In the genomic region with DNA sequence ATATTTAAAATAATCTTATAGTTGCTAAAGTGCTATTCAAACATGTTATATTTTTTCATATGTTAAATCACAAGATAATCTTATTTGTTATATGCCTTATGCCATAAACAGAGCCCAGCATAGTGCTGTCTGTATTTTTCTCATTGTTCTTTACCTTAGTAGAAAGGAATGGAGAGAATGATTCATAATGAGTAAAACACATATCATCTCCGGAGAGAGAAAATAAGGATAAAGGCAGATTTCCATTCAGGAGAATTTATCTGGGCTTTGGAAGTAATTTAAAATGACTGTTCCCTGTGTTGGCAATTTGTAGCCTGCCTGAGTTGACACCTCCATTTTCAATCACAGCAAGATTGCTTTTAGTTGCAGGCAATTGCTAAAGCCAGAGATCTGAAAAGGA, we compare ENCODE assay signal across 23 cellular contexts. TPM values are rescaled to one million over a fixed set of nuclear protein-coding genes. Genes with fewer than 3 reads are reported as not detected.
DNase-seq lines count a peak whose midpoint lies in the region; ATAC-seq, FAIRE-seq and TF ChIP-seq lines count a peak whose summit lies in the region.
"Had no signal": no experiment of that assay in that cellular context is flagged by ENCODE, and none has a peak within 500 bp of the region (broad histone marks: within the 10 kb centered on the region; RNA-seq: fewer than 3 reads in every experiment).

No MANE protein-coding gene starts in this region.

- in situ Hi-C loops in astrocyte of the spinal cord (cut with HindIII; ENCODE audit: low sequenced_read_pairs): no loop called here

- TF ChIP-seq CTCF in astrocyte of the spinal cord (IDR thresholded peaks at IDR 0.05; ENCODE audit: low read depth, low read length): no peak
- TF ChIP-seq CTCF in keratinocyte (optimal IDR thresholded peaks at IDR 0.05 in 1 of 3, IDR thresholded peaks at IDR 0.05 in 1 of 3, conservative IDR thresholded peaks at IDR 0.05 in 1 of 3; ENCODE audit: extremely low read depth in 1 of 3, insufficient read depth in 2 of 3, low read length in 3 of 3): no peak

- H3K4me2 ChIP-seq in keratinocyte (ENCODE audit: control insufficient read depth, extremely low read depth, insufficient read depth, low read depth, low read length): no peak overlapping the region
- H3K4me2 ChIP-seq: A549; BLaER1 treated with 17β-estradiol and CSF1 and Interleukin-3, amounts not matched to agents 10 nM and 100 nM had no signal

- no peaks in the 10 kb centered on the region for H3K36me3 ChIP-seq in keratinocyte (ENCODE audit: control insufficient read depth in 2 of 2, extremely low read depth in 1 of 2, insufficient read depth in 2 of 2, low read length in 2 of 2)
- no peaks in the 10 kb centered on the region for H3K36me3 ChIP-seq in aorta (ENCODE audit: control insufficient read depth in 1 of 2, insufficient read depth in 2 of 2, low read length in 1 of 2)
- H3K36me3 ChIP-seq: BLaER1 treated with 17β-estradiol and CSF1 and Interleukin-3, amounts not matched to agents 10 nM and 100 nM; SJCRH30 had no signal

- no peaks in the 10 kb centered on the region for H4K20me1 ChIP-seq in keratinocyte (ENCODE audit: control insufficient read depth, extremely low read depth, insufficient read depth, low read length)
- H4K20me1 ChIP-seq: BLaER1 treated with 17β-estradiol and CSF1 and Interleukin-3, amounts not matched to agents 10 nM and 100 nM had no signal

- no peaks in the 10 kb centered on the region for H3K9me1 ChIP-seq in keratinocyte (ENCODE audit: control insufficient read depth, extremely low read depth, insufficient read depth, low read length)

- H3K4me1 ChIP-seq in keratinocyte (ENCODE audit: control insufficient read depth, extremely low read depth, insufficient read depth, low read length): peaks cover 3% of the 10 kb centered on the region
- H3K4me1 ChIP-seq in aorta (ENCODE audit: control insufficient read depth in 1 of 2, insufficient read depth in 2 of 2, low read length in 2 of 2): no peaks in the 10 kb centered on the region
- H3K4me1 ChIP-seq: A549; BLaER1 treated with 17β-estradiol and CSF1 and Interleukin-3, amounts not matched to agents 10 nM and 100 nM; SJCRH30 had no signal

- no peaks in the 10 kb centered on the region for H3K9me3 ChIP-seq in keratinocyte (ENCODE audit: control insufficient read depth, low read depth, low read length)
- H3K9me3 ChIP-seq in aorta (ENCODE audit: control insufficient read depth, low read length): peaks cover 3% of the 10 kb centered on the region
- H3K9me3 ChIP-seq: SJCRH30 had no signal

- peak; percentile 2 for DNase-seq in ELR (ENCODE audit: low read depth)
- DNase-seq in NCI-H226: peak; percentile 55
- DNase-seq in astrocyte of the spinal cord (ENCODE audit: low read depth, low spot score): peak; percentile 14
- no peak for DNase-seq in keratinocyte (ENCODE audit: low read depth, low spot score)
- DNase-seq in ureter (ENCODE audit: low spot score): no peak
- no peak for DNase-seq in effector CD4-positive, alpha-beta T cell
- no peak for DNase-seq in aorta
- DNase-seq: Calu3; CD8-positive, alpha-beta T cell; EL; H7; Karpas-422; MM.1S; NCI-H1105; NCI-H1694; NCI-H2227 treated with DMSO at 0.1 percent for 48 hours; NCI-H524; SJCRH30 had no signal

- FAIRE-seq in keratinocyte (lab: Jason Lieb, UNC): peak; percentile 86
- FAIRE-seq: A549, GM12892, GM18507 had no signal

- 80 to 83% methylated on average over 1 of the region's 1 CpG for WGBS in aorta, 2 donors

- ATAC-seq in aorta (ENCODE audit: low FRiP score) (no peak), GM21447 (IDR thresholded peaks at IDR 0.05; ENCODE audit: unreplicated experiment) (no peak)
- ATAC-seq: A549; CD8-positive, alpha-beta T cell had no signal

- no peak overlapping the region for H3K4me3 ChIP-seq in astrocyte of the spinal cord (ENCODE audit: low read depth, low read length)
- H3K4me3 ChIP-seq in keratinocyte (ENCODE audit: control insufficient read depth in 2 of 3, extremely low read depth in 1 of 3, insufficient read depth in 2 of 3, low read depth in 1 of 3, low read length in 3 of 3): no peak overlapping the region
- no peak overlapping the region for H3K4me3 ChIP-seq in aorta (ENCODE audit: low read length in 2 of 2)
- H3K4me3 ChIP-seq: A549; BLaER1 treated with 17β-estradiol and CSF1 and Interleukin-3, amounts not matched to agents 10 nM and 100 nM; SJCRH30 had no signal

- dilution Hi-C loops in keratinocyte (cut with MboI; ENCODE audit: extremely low pct_ligation_motif_present, low sequenced_read_pairs): no loop called here

- no peaks in the 10 kb centered on the region for H3K79me2 ChIP-seq in keratinocyte (ENCODE audit: control insufficient read depth, insufficient read depth, low read length)

- no peak overlapping the region for H3K9ac ChIP-seq in keratinocyte (ENCODE audit: control insufficient read depth, extremely low read depth, insufficient read depth, low read length)
- H3K9ac ChIP-seq: BLaER1 treated with 17β-estradiol and CSF1 and Interleukin-3, amounts not matched to agents 10 nM and 100 nM had no signal

- intact Hi-C loops in aorta (cut with DNase I): no loop called here

- H3K27ac ChIP-seq in keratinocyte (ENCODE audit: control insufficient read depth, insufficient read depth, low read length) (no peak overlapping the region), aorta (ENCODE audit: low read depth in 1 of 2, low read length in 2 of 2) (no peak overlapping the region)
- H3K27ac ChIP-seq: A549; BLaER1 treated with 17β-estradiol and CSF1 and Interleukin-3, amounts not matched to agents 10 nM and 100 nM; SJCRH30 had no signal

- no peak overlapping the region for H2AFZ ChIP-seq in keratinocyte (ENCODE audit: control insufficient read depth, low read length)

- H3K27me3 ChIP-seq in keratinocyte (ENCODE audit: control insufficient read depth, extremely low read depth, insufficient read depth, low read length) (no peaks in the 10 kb centered on the region), aorta (ENCODE audit: control insufficient read depth in 1 of 2, insufficient read depth in 2 of 2, low read length in 1 of 2) (no peaks in the 10 kb centered on the region)
- H3K27me3 ChIP-seq: BLaER1 treated with 17β-estradiol and CSF1 and Interleukin-3, amounts not matched to agents 10 nM and 100 nM; SJCRH30 had no signal

RNA-seq across cellular contexts. Expression of a gene that starts 30.2 kb away (rescaled TPM):
- polyA plus RNA-seq in keratinocyte (1.3 to 1.8 TPM (median 1.6 TPM) in 3 replicates), aorta (10 to 100 TPM in 1 of 2 donors, under 1 TPM in 1; 0.61 to 23.2 TPM)
- 1.4 TPM for polyA plus RNA-seq in keratinocyte (2011; ENCODE audit: low read depth)
- 1.4 and 2.4 TPM in 2 replicates for polyA plus RNA-seq in keratinocyte (2011; cell fraction: cytosol; rRNA removed)
- 1.4 and 1.9 TPM in 2 replicates for polyA plus RNA-seq in keratinocyte (2011; cell fraction: nucleus; rRNA removed)
- 0.48 and 0.87 TPM in 2 replicates for polyA plus RNA-seq in keratinocyte (2012; ENCODE audit: low replicate concordance)
- polyA minus RNA-seq in keratinocyte: 1.7 to 2.2 TPM in 2 of 3 replicates, not detected in the other
- polyA minus RNA-seq in keratinocyte (2011; cell fraction: cytosol; rRNA and poly(A)+ RNA removed): 4.6 TPM
- polyA minus RNA-seq in keratinocyte (2011; cell fraction: nucleus; rRNA and poly(A)+ RNA removed): 0.74 and 3.1 TPM in 2 replicates
- total RNA-seq in ureter (34.2 TPM), aorta (10 to 100 TPM in 1 of 2 donors, 1 to 10 TPM in 1; 7.6 to 22.0 TPM)

Comparison
In these comparisons a context has a peak if more than half of its experiments do, and no peak if none do; other contexts are left out.
1. DNase-seq: peak in ELR (single experiment), NCI-H226 (single experiment) and astrocyte of the spinal cord (single experiment); none in keratinocyte (single experiment), ureter (single experiment), effector CD4-positive, alpha-beta T cell (single experiment) and aorta (0 of 2).